ENCODE assay signal across 2 cellular contexts in genomic region chr14:50943261-50943942, GRCh38.
TF ChIP-seq lines count a peak whose summit lies in the region.

No MANE protein-coding gene starts in this region.

TF ChIP-seq in HEK293, 187 proteins besides CTCF, POLR2A, EP300 and RAD21 (continued from another document):
- TF ChIP-seq SP2 (tag by site-specific recombination; IDR thresholded peaks at IDR 0.05) (peak; percentile 58), ZNF473 (tag by site-specific recombination; IDR thresholded peaks at IDR 0.05) (no peak), ZFP69B (tag by site-specific recombination; IDR thresholded peaks at IDR 0.05) (no peak), ZNF488 (tag by site-specific recombination; IDR thresholded peaks at IDR 0.05) (no peak), ZEB2 (tag by site-specific recombination; IDR thresholded peaks at IDR 0.05) (0 out of 2 replicates have a peak, but pooled peaks have one; percentile 4), ZSCAN30 (tag by site-specific recombination; IDR thresholded peaks at IDR 0.05) (no peak), ZNF747 (tag by site-specific recombination; IDR thresholded peaks at IDR 0.05) (no peak), SP3 (tag by site-specific recombination; IDR thresholded peaks at IDR 0.05) (peak; percentile 53), ZNF660 (tag by site-specific recombination; IDR thresholded peaks at IDR 0.05) (no peak), ZBTB20 (tag by site-specific recombination; IDR thresholded peaks at IDR 0.05) (peak; percentile 88), ZNF302 (tag by site-specific recombination; IDR thresholded peaks at IDR 0.05; ENCODE audit: low read depth) (no peak), ZBTB48 (tag by site-specific recombination; IDR thresholded peaks at IDR 0.05) (peak; percentile 72), GLIS2 (tag by site-specific recombination; IDR thresholded peaks at IDR 0.05) (peak; percentile 54), HIC1 (tag by site-specific recombination; IDR thresholded peaks at IDR 0.05) (no peak), KLF7 (tag by site-specific recombination; IDR thresholded peaks at IDR 0.05; ENCODE audit: borderline replicate concordance) (0 out of 2 replicates have a peak, but pooled peaks have one; percentile 14), ZNF530 (tag by site-specific recombination; IDR thresholded peaks at IDR 0.05; ENCODE audit: low read depth) (no peak), PRDM10 (tag by site-specific recombination; IDR thresholded peaks at IDR 0.05) (peak; percentile 70), ZNF311 (tag by site-specific recombination; IDR thresholded peaks at IDR 0.05; ENCODE audit: borderline replicate concordance) (no peak), EGR2 (tag by site-specific recombination; IDR thresholded peaks at IDR 0.05; ENCODE audit: low read depth) (peak; percentile 65), MYNN (tag by site-specific recombination; IDR thresholded peaks at IDR 0.05; ENCODE audit: borderline replicate concordance) (no peak), ZNF571 (tag by site-specific recombination; IDR thresholded peaks at IDR 0.05) (no peak), ZFHX2 (tag by site-specific recombination; conservative IDR thresholded peaks at IDR 0.05) (peak; percentile 86)

TF ChIP-seq in SK-N-SH treated with all-trans-retinoic acid at 6 μM for 48 hours, 23 proteins besides CTCF, POLR2A, EP300 and RAD21 (continued from another document):
- TF ChIP-seq TSHZ2 (CRISPR knock-in tag; IDR thresholded peaks at IDR 0.05) = no peak
- TF ChIP-seq ZFP3 (CRISPR knock-in tag; IDR thresholded peaks at IDR 0.05) = no peak
- no peak for TF ChIP-seq TCF4 (CRISPR knock-in tag; IDR thresholded peaks at IDR 0.05; ENCODE audit: borderline replicate concordance)
- no peak for TF ChIP-seq ZNF565 (CRISPR knock-in tag; conservative IDR thresholded peaks at IDR 0.05; ENCODE audit: low read depth)
- TF ChIP-seq ZNF70 (CRISPR knock-in tag; IDR thresholded peaks at IDR 0.05) = no peak
- no peak for TF ChIP-seq ZC3H10 (CRISPR knock-in tag; IDR thresholded peaks at IDR 0.05)
- TF ChIP-seq ARNTL (CRISPR knock-in tag; IDR thresholded peaks at IDR 0.05; ENCODE audit: borderline replicate concordance, low read depth) = no peak
- TF ChIP-seq ISL1 (CRISPR knock-in tag; IDR thresholded peaks at IDR 0.05) = no peak
TF ChIP-seq in SK-N-SH treated with all-trans-retinoic acid at 6 μM for 48 hours: peak in this region for 0.
